1 cellular context compared by ENCODE assay signal in genomic region chr13:100721885-100722512, GRCh38.
TF ChIP-seq lines count a peak whose summit lies in the region.

No MANE protein-coding gene starts in this region.

TF ChIP-seq in H1, 55 proteins besides CTCF, POLR2A, EP300 and RAD21:
- no peak for TF ChIP-seq ATF3 (IDR thresholded peaks at IDR 0.05; ENCODE audit: insufficient read depth, low read depth, low read length)
- TF ChIP-seq SP1 (IDR thresholded peaks at IDR 0.05; ENCODE audit: low read depth, low read length), result no peak
- no peak for TF ChIP-seq BCL11A (IDR thresholded peaks at IDR 0.05; ENCODE audit: low read depth in 2 of 2, low read length in 2 of 2)
- no peak for TF ChIP-seq CHD1 (IDR thresholded peaks at IDR 0.05; ENCODE audit: low read depth, low read length)
- TF ChIP-seq NANOG (IDR thresholded peaks at IDR 0.05; ENCODE audit: insufficient read depth, low read depth, low read length, poor library complexity, severe bottlenecking), result no peak
- no peak for TF ChIP-seq EZH2 (IDR thresholded peaks at IDR 0.05; ENCODE audit: low read depth, low read length, severe bottlenecking)
- no peak for TF ChIP-seq SAP30 (IDR thresholded peaks at IDR 0.05; ENCODE audit: insufficient read depth, insufficient replicate concordance, low read length)
- no peak for TF ChIP-seq E2F6 (IDR thresholded peaks at IDR 0.05)
